Comparison of ENCODE assay signal across 8 cellular contexts in the genomic region with DNA sequence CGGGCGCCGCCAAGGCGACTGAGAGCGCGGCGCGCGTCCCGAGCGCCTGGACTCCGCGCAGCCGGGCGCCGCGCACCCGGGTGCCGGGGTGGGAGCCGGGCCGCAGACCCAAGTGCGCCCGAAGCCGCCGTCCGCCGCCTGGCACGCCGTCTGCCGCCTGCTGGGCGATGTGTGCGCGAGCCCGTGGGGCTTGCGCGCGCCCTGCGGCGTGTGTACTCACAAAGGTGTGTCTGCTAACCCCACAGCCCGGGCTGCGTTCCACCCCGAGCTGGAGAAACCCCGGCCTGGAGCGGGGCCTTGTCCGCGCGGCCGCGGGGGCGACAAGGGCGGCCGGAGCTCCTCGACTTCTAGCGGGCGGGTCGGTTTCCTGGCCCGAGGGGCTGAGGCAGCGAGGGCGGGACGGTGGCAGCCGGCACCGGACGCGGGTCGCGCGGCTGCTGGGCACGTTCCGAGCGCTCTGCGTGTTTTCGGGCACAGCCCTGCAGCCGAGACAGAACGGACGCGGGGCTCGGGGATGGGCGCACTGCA. TPM values are rescaled to one million over a fixed set of nuclear protein-coding genes. Genes with fewer than 3 reads are reported as not detected.
DNase-seq lines count a peak whose midpoint lies in the region; ATAC-seq and TF ChIP-seq lines count a peak whose summit lies in the region.

No MANE protein-coding gene starts in this region.

- H3K36me3 ChIP-seq in RWPE2 (ENCODE audit: low read depth) (0 out of 2 replicates have a peak, but pooled peaks cover 4% of the 10 kb centered on the region), neutrophil (no peaks in the 10 kb centered on the region), upper lobe of right lung (no peaks in the 10 kb centered on the region)

- H3K4me3 ChIP-seq in HL-60 (replicated peaks; ENCODE audit: insufficient read depth, low read length), result peak overlapping the region; percentile 76
- H3K4me3 ChIP-seq in RWPE2 (ENCODE audit: severe bottlenecking), result peak overlapping the region; percentile 74
- H3K4me3 ChIP-seq in neutrophil (ENCODE audit: low read depth in 1 of 2, low read length in 1 of 2), result peak overlapping the region; percentile 90 to 98
- peak overlapping the region; percentile 84 for H3K4me3 ChIP-seq in upper lobe of right lung

- H3K27me3 Mint-ChIP-seq in activated naive CD4-positive, alpha-beta T cell treated with anti-CD3 and anti-CD28 coated beads, Interleukin-2, amount 50 U/mL, for 24 hours, result peaks cover 8% of the 10 kb centered on the region

- peak; percentile 75 for DNase-seq in Caki2 (ENCODE audit: low read depth)
- DNase-seq in HL-60 (ENCODE audit: low read depth in 1 of 2, low spot score in 1 of 2), result peak in 1 of 2 experiments; percentile 25
- DNase-seq in RWPE2 (ENCODE audit: low spot score), result peak; percentile 87
- DNase-seq in globus pallidus (ENCODE audit: low spot score), result peak; percentile 75
- DNase-seq in upper lobe of right lung, result peak; percentile 93

- H3K36me3 Mint-ChIP-seq in activated naive CD4-positive, alpha-beta T cell treated with anti-CD3 and anti-CD28 coated beads, Interleukin-2, amount 50 U/mL, for 24 hours, result no peaks in the 10 kb centered on the region

- peaks cover 46% of the 10 kb centered on the region for H3K4me1 Mint-ChIP-seq in activated naive CD4-positive, alpha-beta T cell treated with anti-CD3 and anti-CD28 coated beads, Interleukin-2, amount 50 U/mL, for 24 hours

- intact Hi-C loops in upper lobe of right lung (cut with DNase I), result no loop called here

- no peak overlapping the region for H3K27ac Mint-ChIP-seq in activated naive CD4-positive, alpha-beta T cell treated with anti-CD3 and anti-CD28 coated beads, Interleukin-2, amount 50 U/mL, for 24 hours

- ATAC-seq in GM19467 (IDR thresholded peaks at IDR 0.05; ENCODE audit: unreplicated experiment) (peak; percentile 27), RWPE2 (ENCODE audit: low read depth) (peak; percentile 35), upper lobe of right lung (peak; percentile 78)

- TF ChIP-seq CTCF in HL-60 (IDR thresholded peaks at IDR 0.05; ENCODE audit: insufficient read depth, low read length) (no peak), RWPE2 (IDR thresholded peaks at IDR 0.05; ENCODE audit: poor library complexity, severe bottlenecking) (peak; percentile 79), neutrophil (IDR thresholded peaks at IDR 0.05) (peak; percentile 62), upper lobe of right lung (IDR thresholded peaks at IDR 0.05) (peak; percentile 48)

- in situ Hi-C loops in Caki2 (cut with HindIII; ENCODE audit: low pct_unique_long_range_greater_than_20kb, low sequenced_read_pairs), result no loop called here

- H3K27ac ChIP-seq in HL-60 (replicated peaks) (no peak overlapping the region), RWPE2 (ENCODE audit: poor library complexity, severe bottlenecking) (peak overlapping the region; percentile 85), neutrophil (peak overlapping the region; percentile 95), upper lobe of right lung (peak overlapping the region; percentile 90)

- peak overlapping the region; percentile 94 for H3K4me3 Mint-ChIP-seq in activated naive CD4-positive, alpha-beta T cell treated with anti-CD3 and anti-CD28 coated beads, Interleukin-2, amount 50 U/mL, for 24 hours

- H3K4me1 ChIP-seq in RWPE2 (ENCODE audit: insufficient read depth, poor library complexity, severe bottlenecking), result peaks cover 31% of the 10 kb centered on the region
- H3K4me1 ChIP-seq in neutrophil (ENCODE audit: control insufficient read depth in 1 of 2, insufficient read depth in 1 of 2, low read depth in 1 of 2, low read length in 1 of 2), result peaks cover 22 to 23% of the 10 kb centered on the region in 2 experiments
- peaks cover 25% of the 10 kb centered on the region for H3K4me1 ChIP-seq in upper lobe of right lung

- no peaks in the 10 kb centered on the region for H3K27me3 ChIP-seq in HL-60 (ENCODE audit: insufficient read depth, poor library complexity, severe bottlenecking)
- no peaks in the 10 kb centered on the region for H3K27me3 ChIP-seq in RWPE2 (ENCODE audit: insufficient read depth, poor library complexity, severe bottlenecking)
- peaks cover 53% of the 10 kb centered on the region for H3K27me3 ChIP-seq in neutrophil
- no peaks in the 10 kb centered on the region for H3K27me3 ChIP-seq in upper lobe of right lung

- H3K9me3 Mint-ChIP-seq in activated naive CD4-positive, alpha-beta T cell treated with anti-CD3 and anti-CD28 coated beads, Interleukin-2, amount 50 U/mL, for 24 hours, result no peaks in the 10 kb centered on the region

- H3K9me3 ChIP-seq in RWPE2 (ENCODE audit: severe bottlenecking) (no peaks in the 10 kb centered on the region), neutrophil (no peaks in the 10 kb centered on the region), upper lobe of right lung (no peaks in the 10 kb centered on the region)

RNA-seq across cellular contexts. Expression of gene ZSWIM6, which starts 1.1 kb away (rescaled TPM):
- total RNA-seq in Caki2 (2014; rRNA removed; shearing (Covaris generic); ENCODE audit: low replicate concordance), result 1.8 TPM in 2 replicates
- 15.7 TPM for total RNA-seq in upper lobe of right lung

Comparison
In these comparisons a context has a peak if more than half of its experiments do, and no peak if none do; other contexts are left out.
1. ATAC-seq: peak in every context shown above with its lines; median percentile 78 in upper lobe of right lung; 35 in RWPE2; 27 in GM19467.